13 cellular contexts compared by ENCODE assay signal in genomic region chr1:94602312-94602711, GRCh38.
A peak's percentile ranks its signal among the peaks of the same experiment; 100 is the strongest.
DNase-seq lines count a peak whose midpoint lies in the region; ATAC-seq and TF ChIP-seq lines count a peak whose summit lies in the region.
"Had no signal": no experiment of that assay in that cellular context is flagged by ENCODE, and none has a peak within 500 bp of the region (broad histone marks: within the 10 kb centered on the region; RNA-seq: fewer than 3 reads in every experiment).

No MANE protein-coding gene starts in this region.

- H3K9me3 Mint-ChIP-seq in natural killer cell treated with Interleukin-12 subunit alpha and Interleukin-12 subunit beta and Interleukin-15 and Interleukin-18, amount 100 ng/mL, for 72 hours, result no peaks in the 10 kb centered on the region
- H3K9me3 Mint-ChIP-seq in chondrocyte (ENCODE audit: low read depth), result no peaks in the 10 kb centered on the region
- H3K9me3 Mint-ChIP-seq: activated naive CD8-positive, alpha-beta T cell treated with anti-CD3 and anti-CD28 coated beads, Interleukin-2, amount 50 U/mL, for 24 hours had no signal

- peak overlapping the region; percentile 62 for H3K4me2 ChIP-seq in mammary epithelial cell (ENCODE audit: insufficient read depth, low read depth, low read length)

- ATAC-seq in natural killer cell treated with Interleukin-12 subunit alpha and Interleukin-12 subunit beta and Interleukin-15 and Interleukin-18, amount 100 ng/mL, for 72 hours, result peak; percentile 93 to 94
- ATAC-seq: activated naive CD8-positive, alpha-beta T cell treated with anti-CD3 and anti-CD28 coated beads, Interleukin-2, amount 50 U/mL, for 24 hours; GM12878; HCT116; K562 had no signal

- H3K4me1 ChIP-seq in mammary epithelial cell (ENCODE audit: insufficient read depth, low read length), result peaks cover 28% of the 10 kb centered on the region

- peak overlapping the region; percentile 62 for H2AFZ ChIP-seq in mammary epithelial cell (ENCODE audit: low read depth, low read length)

- 28% methylated on average over 10 of the region's 10 CpGs for WGBS in mammary epithelial cell (ENCODE audit: low coverage, missing lambda C conversion rate)

- H3K4me3 Mint-ChIP-seq in natural killer cell treated with Interleukin-12 subunit alpha and Interleukin-12 subunit beta and Interleukin-15 and Interleukin-18, amount 100 ng/mL, for 72 hours, result peak overlapping the region; percentile 85
- H3K4me3 Mint-ChIP-seq in chondrocyte (ENCODE audit: unreplicated experiment), result no peak overlapping the region
- H3K4me3 Mint-ChIP-seq: activated naive CD8-positive, alpha-beta T cell treated with anti-CD3 and anti-CD28 coated beads, Interleukin-2, amount 50 U/mL, for 24 hours had no signal

- peak overlapping the region; percentile 29 for H3K27ac ChIP-seq in mammary epithelial cell (ENCODE audit: insufficient read depth, low read depth, low read length)

- dilution Hi-C loops in mammary epithelial cell (cut with HindIII; ENCODE audit: low sequenced_read_pairs), result no loop called here

- peak overlapping the region; percentile 71 to 89 for H3K27ac Mint-ChIP-seq in natural killer cell treated with Interleukin-12 subunit alpha and Interleukin-12 subunit beta and Interleukin-15 and Interleukin-18, amount 100 ng/mL, for 72 hours
- H3K27ac Mint-ChIP-seq in chondrocyte (ENCODE audit: unreplicated experiment), result no peak overlapping the region
- H3K27ac Mint-ChIP-seq: activated naive CD8-positive, alpha-beta T cell treated with anti-CD3 and anti-CD28 coated beads, Interleukin-2, amount 50 U/mL, for 24 hours had no signal

- no TSS peak for BruUV-seq in mammary epithelial cell (replicated peaks; lab: Mats Ljungman, UMichigan)

- peaks cover 45 to 47% of the 10 kb centered on the region in 2 donors for H3K27me3 Mint-ChIP-seq in natural killer cell treated with Interleukin-12 subunit alpha and Interleukin-12 subunit beta and Interleukin-15 and Interleukin-18, amount 100 ng/mL, for 72 hours
- H3K27me3 Mint-ChIP-seq in chondrocyte (ENCODE audit: low read depth), result no peaks in the 10 kb centered on the region

- H3K4me3 ChIP-seq in mammary epithelial cell (replicated peaks in 1 of 3; ENCODE audit: insufficient read depth in 1 of 3, low read depth in 2 of 3, low read length in 3 of 3), result no peak overlapping the region
- H3K4me3 ChIP-seq: GM12878, K562 had no signal

- TF ChIP-seq CTCF in mammary epithelial cell (conservative IDR thresholded peaks at IDR 0.05 in 1 of 2, IDR thresholded peaks at IDR 0.05 in 1 of 2; ENCODE audit: extremely low read depth in 1 of 2, insufficient read depth in 1 of 2, low read depth in 1 of 2, low read length in 2 of 2), result no peak
- TF ChIP-seq CTCF in chondrocyte (IDR thresholded peaks at IDR 0.05), result no peak

- H3K36me3 Mint-ChIP-seq in natural killer cell treated with Interleukin-12 subunit alpha and Interleukin-12 subunit beta and Interleukin-15 and Interleukin-18, amount 100 ng/mL, for 72 hours, result peaks cover 4% of the 10 kb centered on the region
- H3K36me3 Mint-ChIP-seq in chondrocyte (ENCODE audit: low read depth), result peaks cover 1% of the 10 kb centered on the region

- peaks cover 24 to 33% of the 10 kb centered on the region in 2 donors for H3K4me1 Mint-ChIP-seq in natural killer cell treated with Interleukin-12 subunit alpha and Interleukin-12 subunit beta and Interleukin-15 and Interleukin-18, amount 100 ng/mL, for 72 hours (ENCODE audit: low read depth in 2 of 2)
- H3K4me1 Mint-ChIP-seq in chondrocyte (ENCODE audit: low read depth), result no peaks in the 10 kb centered on the region
- H3K4me1 Mint-ChIP-seq: activated naive CD8-positive, alpha-beta T cell treated with anti-CD3 and anti-CD28 coated beads, Interleukin-2, amount 50 U/mL, for 24 hours had no signal

- intact Hi-C loops in mammary epithelial cell (cut with micrococcal nuclease), result loop anchor here (5.0 to 10.0 kb wide), 2 partner anchors 45 to 442 kb away; no protein-coding TSS in a partner anchor

- no peaks in the 10 kb centered on the region for H3K9me3 ChIP-seq in mammary epithelial cell (replicated peaks; ENCODE audit: insufficient read depth, low read length)

- H4K20me1 ChIP-seq in mammary epithelial cell (ENCODE audit: insufficient read depth, low read length), result no peaks in the 10 kb centered on the region

- no peaks in the 10 kb centered on the region for H3K79me2 ChIP-seq in mammary epithelial cell (ENCODE audit: insufficient read depth, low read length)

- DNase-seq in GM03348 (ENCODE audit: low spot score) (peak; percentile 74), MV-4-11 (lab: John Stamatoyannopoulos, UW) (peak; percentile 100), mammary epithelial cell (peak; percentile 81), NCI-H146 treated with DMSO at 0.1 percent for 48 hours (lab: John Stamatoyannopoulos, UW; ENCODE audit: unreplicated experiment) (no peak), NCI-H2171 (lab: John Stamatoyannopoulos, UW) (no peak), 8988T (no peak), chondrocyte (ENCODE audit: low spot score) (no peak)
- peak; percentile 80 for DNase-seq in natural killer cell treated with Interleukin-12 subunit alpha and Interleukin-12 subunit beta and Interleukin-15 and Interleukin-18, amount 100 ng/mL, for 72 hours (ENCODE audit: low spot score)
- DNase-seq: activated naive CD8-positive, alpha-beta T cell treated with anti-CD3 and anti-CD28 coated beads, Interleukin-2, amount 50 U/mL, for 24 hours; posterior cingulate gyrus had no signal

- CTCF ChIA-PET in mammary epithelial cell (lab: Charles Lee; ENCODE audit: low non-redundant PET), result no interaction called here

- H3K27me3 ChIP-seq in mammary epithelial cell (ENCODE audit: insufficient read depth, low read length), result no peaks in the 10 kb centered on the region

- no peaks in the 10 kb centered on the region for H3K36me3 ChIP-seq in mammary epithelial cell (ENCODE audit: insufficient read depth, low read length)

- in situ Hi-C loops in mammary epithelial cell (cut with MboI; ENCODE audit: low sequenced_read_pairs in 2 of 2), result loop anchor here in 1 of 2 donors (5.0 kb wide), 1 partner anchor 65 kb away; no protein-coding TSS in a partner anchor

- no peak overlapping the region for H3K9ac ChIP-seq in mammary epithelial cell (ENCODE audit: insufficient read depth, low read length)

Comparison
In these comparisons a context has a peak if more than half of its experiments do, and no peak if none do; other contexts are left out.
1. DNase-seq: peak in GM03348 (single experiment), MV-4-11 (single experiment), mammary epithelial cell (single experiment) and natural killer cell treated with Interleukin-12 subunit alpha and Interleukin-12 subunit beta and Interleukin-15 and Interleukin-18, amount 100 ng/mL, for 72 hours (single experiment); none in NCI-H146 treated with DMSO at 0.1 percent for 48 hours (single experiment), NCI-H2171 (single experiment), 8988T (single experiment) and chondrocyte (single experiment).